ENCODE assay signal across 8 cellular contexts in the genomic region with DNA sequence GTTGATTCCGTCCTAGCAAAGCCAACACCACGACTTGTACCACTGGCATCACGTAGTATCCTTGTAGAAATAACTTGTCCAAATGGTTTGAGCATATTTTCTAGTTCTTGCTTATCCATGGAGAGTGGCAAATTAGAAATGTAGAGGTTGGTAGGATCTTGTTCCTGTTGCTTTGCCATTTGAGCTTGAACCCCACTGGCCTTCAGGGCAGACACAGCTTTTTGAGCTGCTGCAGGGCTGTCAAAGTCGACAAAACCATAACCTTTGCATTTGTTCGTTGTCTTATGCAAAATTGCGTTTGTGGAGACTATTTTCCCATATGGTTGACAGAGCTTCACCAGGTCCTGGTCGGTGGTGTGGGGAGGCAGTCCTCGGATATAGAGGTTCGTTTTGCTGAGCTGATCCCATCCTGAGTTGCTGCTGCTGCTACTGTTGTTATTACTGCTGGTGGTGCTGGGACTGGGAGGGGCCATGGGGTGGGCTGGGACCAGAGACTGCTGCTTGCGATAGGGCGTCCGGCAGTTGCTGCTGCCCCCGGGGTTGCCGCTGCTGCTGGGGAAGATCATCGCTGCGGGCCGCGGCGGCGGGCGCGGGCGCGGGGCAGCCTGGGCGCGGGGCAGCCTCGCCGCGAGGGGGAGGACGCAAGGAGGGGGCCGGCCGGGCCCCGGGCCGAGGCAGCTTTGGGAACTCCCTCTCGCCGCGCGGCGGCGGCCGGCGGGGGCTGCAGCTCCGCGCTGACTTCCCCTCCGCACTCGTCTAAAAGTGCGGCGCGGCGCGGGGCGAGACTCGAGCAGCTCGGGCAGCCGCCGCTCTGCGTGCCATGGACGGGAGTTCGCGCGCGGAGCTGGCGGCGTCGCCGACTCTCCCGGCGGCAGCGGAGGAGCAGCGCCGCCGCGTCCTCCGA. TPM values are rescaled to one million over a fixed set of nuclear protein-coding genes. Genes with fewer than 3 reads are reported as not detected.
DNase-seq lines count a peak whose midpoint lies in the region; ATAC-seq and TF ChIP-seq lines count a peak whose summit lies in the region.
"Not testable (repeated sequence)": the region's sequence is repeated elsewhere in the genome, so short reads cannot be mapped to it uniquely, and the experiment has no call there.

No MANE protein-coding gene starts in this region.

- 5% methylated on average over 74 of the region's 74 CpGs for WGBS in sigmoid colon, 2 donors

- CTCF ChIA-PET in AG04449 (lab: Yijun Ruan, JAX) = interaction anchor here (0.6 to 2.9 kb wide), 8 partner anchors 12 to 174 kb away, joined by 3 to 7 read pairs (median 4); a partner anchor contains a TSS

- ATAC-seq in GM19025 (IDR thresholded peaks at IDR 0.05; ENCODE audit: low read depth, unreplicated experiment) = peak; percentile 41
- ATAC-seq in HG03045 (IDR thresholded peaks at IDR 0.05; ENCODE audit: unreplicated experiment) = peak; percentile 56

- TF ChIP-seq EP300 in sigmoid colon (IDR thresholded peaks at IDR 0.05) = not testable (repeated sequence)

- not testable (repeated sequence) for TF ChIP-seq CTCF in AG04449 (IDR thresholded peaks at IDR 0.05; ENCODE audit: insufficient read depth, low read length, missing control alignments); choroid plexus epithelial cell (conservative IDR thresholded peaks at IDR 0.05; ENCODE audit: low read depth, low read length); sigmoid colon (IDR thresholded peaks at IDR 0.05)

- H3K9me3 ChIP-seq in sigmoid colon = not testable (repeated sequence)

- not testable (repeated sequence) for H3K27me3 ChIP-seq in sigmoid colon

- POLR2A ChIA-PET in AG04449 (lab: Yijun Ruan, JAX) = interaction anchor here (1.3 kb wide), 1 partner anchor 66 kb away, joined by 4 read pairs; a partner anchor contains a TSS

- DNase-seq in AG04449 (ENCODE audit: low read depth, low spot score) = not testable (repeated sequence)
- DNase-seq in NCI-H2227 treated with DMSO at 0.1 percent for 48 hours (lab: John Stamatoyannopoulos, UW) = peak; percentile 9
- DNase-seq in activated CD4-positive, alpha-beta T cell treated with anti-CD3 and anti-CD28 coated beads, Interleukin-2, amount 50 U/mL, for 4 hours = peak; percentile 6 to 9
- DNase-seq in choroid plexus epithelial cell (ENCODE audit: low read depth) = peak; percentile 79
- peak; percentile 73 for DNase-seq in iPS-NIHi7 (ENCODE audit: extremely low spot score)
- peak; percentile 75 for DNase-seq in sigmoid colon

- not testable (repeated sequence) for TF ChIP-seq POLR2A in sigmoid colon (IDR thresholded peaks at IDR 0.05)

- H3K4me3 ChIP-seq in AG04449 (ENCODE audit: low read depth, low read length) (peak overlapping the region; percentile 52), choroid plexus epithelial cell (ENCODE audit: low read depth, low read length) (peak overlapping the region; percentile 57), sigmoid colon (peak overlapping the region; percentile 32 to 55 (median 52))

- H3K27ac ChIP-seq in sigmoid colon = peak overlapping the region; percentile 18 to 68 (median 60)

- not testable (repeated sequence) for H3K36me3 ChIP-seq in sigmoid colon

- intact Hi-C loops in sigmoid colon (cut with DNase I) = loop anchor here (2.0 kb wide), 1 partner anchor 66 kb away; a partner anchor contains a TSS

- not testable (repeated sequence) for H3K4me1 ChIP-seq in sigmoid colon

RNA-seq across cellular contexts. Expression of a gene that starts 46.0 kb away (rescaled TPM):
- total RNA-seq in sigmoid colon = 10 to 100 TPM in 3 of 4 donors, 1 to 10 TPM in 1; 9.4 to 17.1 (median 15.5) TPM
- 1 to 10 TPM; 1.4 to 4.4 (median 1.8) TPM for polyA plus RNA-seq in sigmoid colon
